In genomic region chr13:72400859-72401258, GRCh38 we compare ENCODE assay signal across 7 cellular contexts.
"Had no signal": no experiment of that assay in that cellular context is flagged by ENCODE, and none has a peak within 500 bp of the region (broad histone marks: within the 10 kb centered on the region; RNA-seq: fewer than 3 reads in every experiment).

No MANE protein-coding gene starts in this region.

- H3K4me2 ChIP-seq: KMS-11 had no signal

- ATAC-seq: HepG2, K562 had no signal

- H3K9ac ChIP-seq: KMS-11 had no signal

- DNase-seq: IMR-90, KBM-7, KG1 had no signal

- H3K4me3 ChIP-seq: K562 had no signal

- H3K27ac ChIP-seq: HL-60, KMS-11 had no signal
